ENCODE assay signal across 3 cellular contexts in the genomic region with DNA sequence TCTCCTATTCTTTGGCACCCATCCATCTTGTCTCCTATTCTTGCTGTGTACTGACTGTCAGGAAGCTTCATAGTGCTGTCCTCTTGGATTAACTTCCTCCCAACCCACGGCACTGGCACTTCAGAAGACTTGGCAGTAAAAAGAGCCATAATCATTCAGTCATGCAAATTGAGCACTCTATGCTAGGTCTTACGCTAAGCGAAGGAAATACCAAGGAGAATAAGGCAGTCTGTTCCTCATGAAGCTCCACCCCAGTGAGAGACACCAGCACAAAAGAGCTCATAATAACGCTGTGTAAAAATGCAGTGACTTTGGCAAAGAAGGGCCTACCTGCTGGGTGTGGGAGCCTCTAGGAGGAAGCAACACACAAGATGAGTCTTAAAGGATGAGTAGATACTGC.
TF ChIP-seq lines count a peak whose summit lies in the region.

No MANE protein-coding gene starts in this region.

TF ChIP-seq in GM23338, 12 proteins besides CTCF, POLR2A, EP300 and RAD21 (continues in another document):
- no peak for TF ChIP-seq POLR2AphosphoS5 (IDR thresholded peaks at IDR 0.05; ENCODE audit: low read depth)
- TF ChIP-seq, protein P1, sequence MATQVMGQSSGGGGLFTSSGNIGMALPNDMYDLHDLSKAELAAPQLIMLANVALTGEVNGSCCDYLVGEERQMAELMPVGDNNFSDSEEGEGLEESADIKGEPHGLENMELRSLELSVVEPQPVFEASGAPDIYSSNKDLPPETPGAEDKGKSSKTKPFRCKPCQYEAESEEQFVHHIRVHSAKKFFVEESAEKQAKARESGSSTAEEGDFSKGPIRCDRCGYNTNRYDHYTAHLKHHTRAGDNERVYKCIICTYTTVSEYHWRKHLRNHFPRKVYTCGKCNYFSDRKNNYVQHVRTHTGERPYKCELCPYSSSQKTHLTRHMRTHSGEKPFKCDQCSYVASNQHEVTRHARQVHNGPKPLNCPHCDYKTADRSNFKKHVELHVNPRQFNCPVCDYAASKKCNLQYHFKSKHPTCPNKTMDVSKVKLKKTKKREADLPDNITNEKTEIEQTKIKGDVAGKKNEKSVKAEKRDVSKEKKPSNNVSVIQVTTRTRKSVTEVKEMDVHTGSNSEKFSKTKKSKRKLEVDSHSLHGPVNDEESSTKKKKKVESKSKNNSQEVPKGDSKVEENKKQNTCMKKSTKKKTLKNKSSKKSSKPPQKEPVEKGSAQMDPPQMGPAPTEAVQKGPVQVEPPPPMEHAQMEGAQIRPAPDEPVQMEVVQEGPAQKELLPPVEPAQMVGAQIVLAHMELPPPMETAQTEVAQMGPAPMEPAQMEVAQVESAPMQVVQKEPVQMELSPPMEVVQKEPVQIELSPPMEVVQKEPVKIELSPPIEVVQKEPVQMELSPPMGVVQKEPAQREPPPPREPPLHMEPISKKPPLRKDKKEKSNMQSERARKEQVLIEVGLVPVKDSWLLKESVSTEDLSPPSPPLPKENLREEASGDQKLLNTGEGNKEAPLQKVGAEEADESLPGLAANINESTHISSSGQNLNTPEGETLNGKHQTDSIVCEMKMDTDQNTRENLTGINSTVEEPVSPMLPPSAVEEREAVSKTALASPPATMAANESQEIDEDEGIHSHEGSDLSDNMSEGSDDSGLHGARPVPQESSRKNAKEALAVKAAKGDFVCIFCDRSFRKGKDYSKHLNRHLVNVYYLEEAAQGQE (IDR thresholded peaks at IDR 0.05; ENCODE audit: unreplicated experiment): no peak
- no peak for TF ChIP-seq STAT1 (IDR thresholded peaks at IDR 0.05; ENCODE audit: unreplicated experiment)
- TF ChIP-seq, protein P2, sequence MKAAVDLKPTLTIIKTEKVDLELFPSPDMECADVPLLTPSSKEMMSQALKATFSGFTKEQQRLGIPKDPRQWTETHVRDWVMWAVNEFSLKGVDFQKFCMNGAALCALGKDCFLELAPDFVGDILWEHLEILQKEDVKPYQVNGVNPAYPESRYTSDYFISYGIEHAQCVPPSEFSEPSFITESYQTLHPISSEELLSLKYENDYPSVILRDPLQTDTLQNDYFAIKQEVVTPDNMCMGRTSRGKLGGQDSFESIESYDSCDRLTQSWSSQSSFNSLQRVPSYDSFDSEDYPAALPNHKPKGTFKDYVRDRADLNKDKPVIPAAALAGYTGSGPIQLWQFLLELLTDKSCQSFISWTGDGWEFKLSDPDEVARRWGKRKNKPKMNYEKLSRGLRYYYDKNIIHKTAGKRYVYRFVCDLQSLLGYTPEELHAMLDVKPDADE (IDR thresholded peaks at IDR 0.05): no peak
- no peak for TF ChIP-seq ZNF331 (CRISPR knock-in tag; IDR thresholded peaks at IDR 0.05; ENCODE audit: low read depth)
- TF ChIP-seq CREB1 (CRISPR knock-in tag; IDR thresholded peaks at IDR 0.05; ENCODE audit: low read depth): no peak
- no peak for TF ChIP-seq EZH2phosphoT487 (IDR thresholded peaks at IDR 0.05; ENCODE audit: unreplicated experiment)
- no peak for TF ChIP-seq NANOG (IDR thresholded peaks at IDR 0.05; ENCODE audit: borderline replicate concordance)
- TF ChIP-seq ZNF114 (CRISPR knock-in tag; IDR thresholded peaks at IDR 0.05): no peak

TF ChIP-seq in WTC11, 78 proteins besides CTCF, POLR2A, EP300 and RAD21:
- no peak for TF ChIP-seq CREB1 (CRISPR knock-in tag; IDR thresholded peaks at IDR 0.05)
- TF ChIP-seq FOXK1 (CRISPR knock-in tag; IDR thresholded peaks at IDR 0.05): no peak
- TF ChIP-seq, protein P3, sequence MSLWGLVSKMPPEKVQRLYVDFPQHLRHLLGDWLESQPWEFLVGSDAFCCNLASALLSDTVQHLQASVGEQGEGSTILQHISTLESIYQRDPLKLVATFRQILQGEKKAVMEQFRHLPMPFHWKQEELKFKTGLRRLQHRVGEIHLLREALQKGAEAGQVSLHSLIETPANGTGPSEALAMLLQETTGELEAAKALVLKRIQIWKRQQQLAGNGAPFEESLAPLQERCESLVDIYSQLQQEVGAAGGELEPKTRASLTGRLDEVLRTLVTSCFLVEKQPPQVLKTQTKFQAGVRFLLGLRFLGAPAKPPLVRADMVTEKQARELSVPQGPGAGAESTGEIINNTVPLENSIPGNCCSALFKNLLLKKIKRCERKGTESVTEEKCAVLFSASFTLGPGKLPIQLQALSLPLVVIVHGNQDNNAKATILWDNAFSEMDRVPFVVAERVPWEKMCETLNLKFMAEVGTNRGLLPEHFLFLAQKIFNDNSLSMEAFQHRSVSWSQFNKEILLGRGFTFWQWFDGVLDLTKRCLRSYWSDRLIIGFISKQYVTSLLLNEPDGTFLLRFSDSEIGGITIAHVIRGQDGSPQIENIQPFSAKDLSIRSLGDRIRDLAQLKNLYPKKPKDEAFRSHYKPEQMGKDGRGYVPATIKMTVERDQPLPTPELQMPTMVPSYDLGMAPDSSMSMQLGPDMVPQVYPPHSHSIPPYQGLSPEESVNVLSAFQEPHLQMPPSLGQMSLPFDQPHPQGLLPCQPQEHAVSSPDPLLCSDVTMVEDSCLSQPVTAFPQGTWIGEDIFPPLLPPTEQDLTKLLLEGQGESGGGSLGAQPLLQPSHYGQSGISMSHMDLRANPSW (CRISPR knock-in tag; conservative IDR thresholded peaks at IDR 0.05; ENCODE audit: low read depth): no peak
- no peak for TF ChIP-seq JUN (CRISPR knock-in tag; IDR thresholded peaks at IDR 0.05)
- no peak for TF ChIP-seq GRHL2 (CRISPR knock-in tag; IDR thresholded peaks at IDR 0.05; ENCODE audit: insufficient replicate concordance, severe bottlenecking)
- TF ChIP-seq JAZF1 (CRISPR knock-in tag; IDR thresholded peaks at IDR 0.05): no peak
- TF ChIP-seq TEAD4 (CRISPR knock-in tag; IDR thresholded peaks at IDR 0.05): no peak
- TF ChIP-seq, protein P4, sequence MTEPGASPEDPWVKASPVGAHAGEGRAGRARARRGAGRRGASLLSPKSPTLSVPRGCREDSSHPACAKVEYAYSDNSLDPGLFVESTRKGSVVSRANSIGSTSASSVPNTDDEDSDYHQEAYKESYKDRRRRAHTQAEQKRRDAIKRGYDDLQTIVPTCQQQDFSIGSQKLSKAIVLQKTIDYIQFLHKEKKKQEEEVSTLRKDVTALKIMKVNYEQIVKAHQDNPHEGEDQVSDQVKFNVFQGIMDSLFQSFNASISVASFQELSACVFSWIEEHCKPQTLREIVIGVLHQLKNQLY (CRISPR knock-in tag; IDR thresholded peaks at IDR 0.05): no peak
- TF ChIP-seq, protein P5, sequence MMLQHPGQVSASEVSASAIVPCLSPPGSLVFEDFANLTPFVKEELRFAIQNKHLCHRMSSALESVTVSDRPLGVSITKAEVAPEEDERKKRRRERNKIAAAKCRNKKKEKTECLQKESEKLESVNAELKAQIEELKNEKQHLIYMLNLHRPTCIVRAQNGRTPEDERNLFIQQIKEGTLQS (CRISPR knock-in tag; conservative IDR thresholded peaks at IDR 0.05): no peak
- TF ChIP-seq, protein P6, sequence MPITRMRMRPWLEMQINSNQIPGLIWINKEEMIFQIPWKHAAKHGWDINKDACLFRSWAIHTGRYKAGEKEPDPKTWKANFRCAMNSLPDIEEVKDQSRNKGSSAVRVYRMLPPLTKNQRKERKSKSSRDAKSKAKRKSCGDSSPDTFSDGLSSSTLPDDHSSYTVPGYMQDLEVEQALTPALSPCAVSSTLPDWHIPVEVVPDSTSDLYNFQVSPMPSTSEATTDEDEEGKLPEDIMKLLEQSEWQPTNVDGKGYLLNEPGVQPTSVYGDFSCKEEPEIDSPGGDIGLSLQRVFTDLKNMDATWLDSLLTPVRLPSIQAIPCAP (CRISPR knock-in tag; IDR thresholded peaks at IDR 0.05): no peak

TF ChIP-seq in HepG2, 621 proteins besides CTCF, POLR2A, EP300 and RAD21:
- TF ChIP-seq ZNF792 (CRISPR knock-in tag; IDR thresholded peaks at IDR 0.05): no peak
- TF ChIP-seq PHB2 (IDR thresholded peaks at IDR 0.05; ENCODE audit: partially characterized antibody): no peak
- TF ChIP-seq ZNF563 (CRISPR knock-in tag; IDR thresholded peaks at IDR 0.05): no peak
- TF ChIP-seq, protein P7, sequence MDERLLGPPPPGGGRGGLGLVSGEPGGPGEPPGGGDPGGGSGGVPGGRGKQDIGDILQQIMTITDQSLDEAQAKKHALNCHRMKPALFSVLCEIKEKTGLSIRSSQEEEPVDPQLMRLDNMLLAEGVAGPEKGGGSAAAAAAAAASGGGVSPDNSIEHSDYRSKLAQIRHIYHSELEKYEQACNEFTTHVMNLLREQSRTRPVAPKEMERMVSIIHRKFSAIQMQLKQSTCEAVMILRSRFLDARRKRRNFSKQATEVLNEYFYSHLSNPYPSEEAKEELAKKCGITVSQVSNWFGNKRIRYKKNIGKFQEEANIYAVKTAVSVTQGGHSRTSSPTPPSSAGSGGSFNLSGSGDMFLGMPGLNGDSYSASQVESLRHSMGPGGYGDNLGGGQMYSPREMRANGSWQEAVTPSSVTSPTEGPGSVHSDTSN (CRISPR knock-in tag; IDR thresholded peaks at IDR 0.05): no peak
- TF ChIP-seq, protein P2 (CRISPR knock-in tag; IDR thresholded peaks at IDR 0.05): no peak
- TF ChIP-seq, protein P8, sequence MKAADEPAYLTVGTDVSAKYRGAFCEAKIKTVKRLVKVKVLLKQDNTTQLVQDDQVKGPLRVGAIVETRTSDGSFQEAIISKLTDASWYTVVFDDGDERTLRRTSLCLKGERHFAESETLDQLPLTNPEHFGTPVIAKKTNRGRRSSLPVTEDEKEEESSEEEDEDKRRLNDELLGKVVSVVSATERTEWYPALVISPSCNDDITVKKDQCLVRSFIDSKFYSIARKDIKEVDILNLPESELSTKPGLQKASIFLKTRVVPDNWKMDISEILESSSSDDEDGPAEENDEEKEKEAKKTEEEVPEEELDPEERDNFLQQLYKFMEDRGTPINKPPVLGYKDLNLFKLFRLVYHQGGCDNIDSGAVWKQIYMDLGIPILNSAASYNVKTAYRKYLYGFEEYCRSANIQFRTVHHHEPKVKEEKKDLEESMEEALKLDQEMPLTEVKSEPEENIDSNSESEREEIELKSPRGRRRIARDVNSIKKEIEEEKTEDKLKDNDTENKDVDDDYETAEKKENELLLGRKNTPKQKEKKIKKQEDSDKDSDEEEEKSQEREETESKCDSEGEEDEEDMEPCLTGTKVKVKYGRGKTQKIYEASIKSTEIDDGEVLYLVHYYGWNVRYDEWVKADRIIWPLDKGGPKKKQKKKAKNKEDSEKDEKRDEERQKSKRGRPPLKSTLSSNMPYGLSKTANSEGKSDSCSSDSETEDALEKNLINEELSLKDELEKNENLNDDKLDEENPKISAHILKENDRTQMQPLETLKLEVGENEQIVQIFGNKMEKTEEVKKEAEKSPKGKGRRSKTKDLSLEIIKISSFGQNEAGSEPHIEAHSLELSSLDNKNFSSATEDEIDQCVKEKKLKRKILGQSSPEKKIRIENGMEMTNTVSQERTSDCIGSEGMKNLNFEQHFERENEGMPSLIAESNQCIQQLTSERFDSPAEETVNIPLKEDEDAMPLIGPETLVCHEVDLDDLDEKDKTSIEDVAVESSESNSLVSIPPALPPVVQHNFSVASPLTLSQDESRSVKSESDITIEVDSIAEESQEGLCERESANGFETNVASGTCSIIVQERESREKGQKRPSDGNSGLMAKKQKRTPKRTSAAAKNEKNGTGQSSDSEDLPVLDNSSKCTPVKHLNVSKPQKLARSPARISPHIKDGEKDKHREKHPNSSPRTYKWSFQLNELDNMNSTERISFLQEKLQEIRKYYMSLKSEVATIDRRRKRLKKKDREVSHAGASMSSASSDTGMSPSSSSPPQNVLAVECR (CRISPR knock-in tag; IDR thresholded peaks at IDR 0.05; ENCODE audit: borderline replicate concordance): no peak
- TF ChIP-seq NFKBIZ (CRISPR knock-in tag; IDR thresholded peaks at IDR 0.05): no peak
- no peak for TF ChIP-seq GLI4 (CRISPR knock-in tag; IDR thresholded peaks at IDR 0.05; ENCODE audit: borderline replicate concordance)
- no peak for TF ChIP-seq FOXK2 (IDR thresholded peaks at IDR 0.05)
- TF ChIP-seq CBX1 (IDR thresholded peaks at IDR 0.05; ENCODE audit: low read depth): no peak
- no peak for TF ChIP-seq FIP1L1 (IDR thresholded peaks at IDR 0.05; ENCODE audit: borderline replicate concordance, insufficient read depth, low read depth, low read length)
- no peak for TF ChIP-seq HMG20A (CRISPR knock-in tag; IDR thresholded peaks at IDR 0.05; ENCODE audit: borderline replicate concordance)
- TF ChIP-seq ZFAT (CRISPR knock-in tag; conservative IDR thresholded peaks at IDR 0.05): no peak
- TF ChIP-seq, protein P9, sequence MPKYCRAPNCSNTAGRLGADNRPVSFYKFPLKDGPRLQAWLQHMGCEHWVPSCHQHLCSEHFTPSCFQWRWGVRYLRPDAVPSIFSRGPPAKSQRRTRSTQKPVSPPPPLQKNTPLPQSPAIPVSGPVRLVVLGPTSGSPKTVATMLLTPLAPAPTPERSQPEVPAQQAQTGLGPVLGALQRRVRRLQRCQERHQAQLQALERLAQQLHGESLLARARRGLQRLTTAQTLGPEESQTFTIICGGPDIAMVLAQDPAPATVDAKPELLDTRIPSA (CRISPR knock-in tag; IDR thresholded peaks at IDR 0.05; ENCODE audit: borderline replicate concordance): no peak
TF ChIP-seq in HepG2: peak in this region for 0.
